ENCODE assay signal across 8 cellular contexts in genomic region chr22:37019309-37020191, GRCh38. TPM values are rescaled to one million over a fixed set of nuclear protein-coding genes. Genes with fewer than 3 reads are reported as not detected.
DNase-seq lines count a peak whose midpoint lies in the region; ATAC-seq and TF ChIP-seq lines count a peak whose summit lies in the region.

TSS of gene MPST (plus strand) at chr22:37019742. CDS start at chr22:37019837, 95 bp downstream.
TSS of gene TST (minus strand) at chr22:37019447. CDS start at chr22:37018732, 715 bp downstream.

- peak; percentile 27 for DNase-seq in activated gamma-delta T cell treated with Interleukin-2 at 50 U/mL for 16 hours
- DNase-seq in activated gamma-delta T cell (lab: John Stamatoyannopoulos, UW), result no peak
- DNase-seq in NCI-H69 (lab: John Stamatoyannopoulos, UW), result peak; percentile 93
- peak; percentile 67 for DNase-seq in activated T-cell treated with anti-CD3 and anti-CD28 coated beads, Interleukin-2, amount 50 U/mL, for 24 hours
- no peak for DNase-seq in esophagus muscularis mucosa (ENCODE audit: extremely low spot score)

- no peak for TF ChIP-seq EP300 in esophagus muscularis mucosa (IDR thresholded peaks at IDR 0.05)

- H3K27me3 Mint-ChIP-seq in activated T-cell treated with anti-CD3 and anti-CD28 coated beads, Interleukin-2, amount 50 U/mL, for 24 hours, result peaks cover 23% of the 10 kb centered on the region

- TF ChIP-seq POLR2A in esophagus muscularis mucosa (IDR thresholded peaks at IDR 0.05; ENCODE audit: low read depth), result no peak

- H3K36me3 ChIP-seq in esophagus muscularis mucosa (peaks cover 4 to 35% (median 14%) of the 10 kb centered on the region in 4 donors), mucosa of rectum (ENCODE audit: control insufficient read depth in 2 of 2, insufficient read depth in 2 of 2, low read length in 2 of 2) (peaks cover 7 to 13% of the 10 kb centered on the region in 2 donors), subcutaneous abdominal adipose tissue (ENCODE audit: control insufficient read depth in 5 of 5, insufficient read depth in 5 of 5, low read length in 5 of 5) (peaks cover 0 to 13% (median 5%) of the 10 kb centered on the region in 5 donors)

- H3K4me3 Mint-ChIP-seq in activated T-cell treated with anti-CD3 and anti-CD28 coated beads, Interleukin-2, amount 50 U/mL, for 24 hours, result peak within 1 kb of the TSS; percentile 87

- H3K9me3 ChIP-seq in esophagus muscularis mucosa (no peaks in the 10 kb centered on the region), mucosa of rectum (ENCODE audit: control insufficient read depth in 2 of 2, low read length in 2 of 2) (no peaks in the 10 kb centered on the region), subcutaneous abdominal adipose tissue (ENCODE audit: control insufficient read depth in 5 of 5, low read length in 5 of 5) (no peaks in the 10 kb centered on the region)

- peak within 1 kb of the TSS; percentile 86 to 98 (median 92) for H3K4me3 ChIP-seq in esophagus muscularis mucosa
- peak within 1 kb of the TSS; percentile 78 to 84 for H3K4me3 ChIP-seq in mucosa of rectum (ENCODE audit: low read length in 2 of 2)
- peak within 1 kb of the TSS; percentile 82 to 93 (median 87) for H3K4me3 ChIP-seq in subcutaneous abdominal adipose tissue (ENCODE audit: low read depth in 1 of 5, low read length in 5 of 5)

- peak within 1 kb of the TSS; percentile 89 to 97 (median 94) for H3K27ac ChIP-seq in esophagus muscularis mucosa (replicated peaks in 1 of 4)
- H3K27ac ChIP-seq in mucosa of rectum (ENCODE audit: low read depth in 2 of 2, low read length in 2 of 2), result peak within 1 kb of the TSS; percentile 96 to 98
- H3K27ac ChIP-seq in subcutaneous abdominal adipose tissue (ENCODE audit: low read depth, low read length), result peak within 1 kb of the TSS; percentile 86

- H3K4me1 Mint-ChIP-seq in activated T-cell treated with anti-CD3 and anti-CD28 coated beads, Interleukin-2, amount 50 U/mL, for 24 hours (ENCODE audit: low read depth), result peaks cover 11% of the 10 kb centered on the region

- 0% methylated on average over 47 of the region's 107 CpGs for WGBS in esophagus muscularis mucosa

- no peaks in the 10 kb centered on the region for H3K27me3 ChIP-seq in esophagus muscularis mucosa
- H3K27me3 ChIP-seq in mucosa of rectum (ENCODE audit: control insufficient read depth in 2 of 2, insufficient read depth in 2 of 2, low read length in 2 of 2), result no peaks in the 10 kb centered on the region
- H3K27me3 ChIP-seq in subcutaneous abdominal adipose tissue (ENCODE audit: control insufficient read depth in 5 of 5, insufficient read depth in 4 of 5, low read length in 5 of 5), result no peaks in the 10 kb centered on the region

- H3K9ac ChIP-seq in mucosa of rectum (ENCODE audit: low read depth in 1 of 2, low read length in 2 of 2) (peak within 1 kb of the TSS; percentile 86 to 97), subcutaneous abdominal adipose tissue (ENCODE audit: low read length in 5 of 5) (peak within 1 kb of the TSS; percentile 69 to 92 (median 78))

- H3K4me1 ChIP-seq in esophagus muscularis mucosa (peaks cover 64 to 82% (median 72%) of the 10 kb centered on the region in 4 donors), mucosa of rectum (ENCODE audit: control insufficient read depth in 2 of 2, insufficient read depth in 2 of 2, low read length in 2 of 2) (peaks cover 53 to 68% of the 10 kb centered on the region in 2 donors), subcutaneous abdominal adipose tissue (ENCODE audit: control insufficient read depth in 5 of 5, insufficient read depth in 5 of 5, low read length in 5 of 5) (peaks cover 15 to 83% (median 74%) of the 10 kb centered on the region in 5 donors)

- TF ChIP-seq CTCF in esophagus muscularis mucosa (IDR thresholded peaks at IDR 0.05), result peak in 2 of 3 experiments; percentile 45 to 58

- H3K36me3 Mint-ChIP-seq in activated T-cell treated with anti-CD3 and anti-CD28 coated beads, Interleukin-2, amount 50 U/mL, for 24 hours (ENCODE audit: low read depth), result no peaks in the 10 kb centered on the region

- H3K27ac Mint-ChIP-seq in activated T-cell treated with anti-CD3 and anti-CD28 coated beads, Interleukin-2, amount 50 U/mL, for 24 hours, result peak within 1 kb of the TSS; percentile 47

- intact Hi-C loops in esophagus muscularis mucosa (cut with DNase I), result no loop called here

- peak; percentile 53 for ATAC-seq in HG03025 (IDR thresholded peaks at IDR 0.05; ENCODE audit: low FRiP score, unreplicated experiment)

- H3K9me3 Mint-ChIP-seq in activated T-cell treated with anti-CD3 and anti-CD28 coated beads, Interleukin-2, amount 50 U/mL, for 24 hours, result no peaks in the 10 kb centered on the region

RNA-seq across cellular contexts. Expression of gene MPST, which starts in this region (rescaled TPM):
- 100 to 1,000 TPM; 124 to 205 (median 169) TPM for total RNA-seq in esophagus muscularis mucosa

RNA-seq across cellular contexts. Expression of gene TST, which starts in this region (rescaled TPM):
- total RNA-seq in esophagus muscularis mucosa, result 10 to 100 TPM; 27.0 to 44.8 (median 38.6) TPM

Comparison
In these comparisons a context has a peak if more than half of its experiments do, and no peak if none do; other contexts are left out.
1. DNase-seq: peak in activated gamma-delta T cell treated with Interleukin-2 at 50 U/mL for 16 hours (single experiment), NCI-H69 (single experiment) and activated T-cell treated with anti-CD3 and anti-CD28 coated beads, Interleukin-2, amount 50 U/mL, for 24 hours (single experiment); none in activated gamma-delta T cell (single experiment) and esophagus muscularis mucosa (single experiment).
2. Peak in every context shown above with its lines, with median percentiles within 50 percentile points of each other: H3K27ac ChIP-seq and H3K4me3 ChIP-seq.